29 cellular contexts compared by ENCODE assay signal in the genomic region with DNA sequence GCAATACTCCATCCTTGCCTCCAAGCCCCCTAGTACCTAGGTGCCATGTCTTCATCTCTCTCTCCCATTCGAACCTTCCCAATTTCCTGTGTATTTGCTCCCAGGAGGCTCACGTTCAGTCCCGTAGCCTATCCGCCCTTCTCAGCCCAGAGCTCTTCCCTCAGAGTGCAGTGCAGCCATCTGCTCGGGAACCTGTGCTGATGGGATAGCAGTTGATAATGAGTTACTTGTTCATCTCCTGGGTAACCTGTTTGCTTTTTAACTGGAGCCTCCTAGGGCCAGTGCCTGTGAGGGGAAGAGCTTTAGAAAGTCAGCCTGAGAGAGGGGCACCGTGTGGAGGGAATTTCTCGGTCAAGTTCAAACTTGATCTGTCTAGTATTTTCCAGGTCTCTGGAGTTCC.
"Had no signal": no experiment of that assay in that cellular context is flagged by ENCODE, and none has a peak within 500 bp of the region (broad histone marks: within the 10 kb centered on the region; RNA-seq: fewer than 3 reads in every experiment).

No MANE protein-coding gene starts in this region.

- H3K27me3 Mint-ChIP-seq: memory B cell had no signal

- H3K36me3 Mint-ChIP-seq: natural killer cell; stimulated activated naive B cell treated with anti-CD40 and anti-IgM and Interleukin-4, amounts not matched to agents 10 μg/mL and 1 μg/mL and 100 μg/mL, for 72 hours had no signal

- H3K4me3 ChIP-seq: dorsolateral prefrontal cortex, gastrocnemius medialis, heart right ventricle, lung, right lobe of liver, thoracic aorta, tibial nerve, upper lobe of left lung, vagina had no signal

- H3K4me1 ChIP-seq: gastrocnemius medialis, heart right ventricle, parathyroid adenoma, right lobe of liver, tibial nerve, vagina had no signal

- H3K27ac Mint-ChIP-seq: endodermal cell; memory B cell; natural killer cell; progenitor cell of endocrine pancreas; stimulated activated naive B cell treated with anti-CD40 and anti-IgM and Interleukin-4, amounts not matched to agents 10 μg/mL and 1 μg/mL and 100 μg/mL, for 72 hours; stimulated activated naive CD8-positive, alpha-beta T cell treated with anti-CD3 and anti-CD28 coated beads, Interleukin-15, Interleukin-2, amounts not matched to agents 100 ng/mL and 50 ng/mL, for 24 hours had no signal

- H3K9me3 ChIP-seq: gastrocnemius medialis, heart right ventricle, right lobe of liver, thoracic aorta, tibial nerve, upper lobe of left lung, vagina had no signal

- H3K79me2 ChIP-seq: parathyroid adenoma had no signal

- H3K4me3 Mint-ChIP-seq: endodermal cell; memory B cell; natural killer cell; stimulated activated naive B cell treated with anti-CD40 and anti-IgM and Interleukin-4, amounts not matched to agents 10 μg/mL and 1 μg/mL and 100 μg/mL, for 72 hours; stimulated activated naive CD8-positive, alpha-beta T cell treated with anti-CD3 and anti-CD28 coated beads, Interleukin-15, Interleukin-2, amounts not matched to agents 100 ng/mL and 50 ng/mL, for 24 hours had no signal

- H3K9ac ChIP-seq: parathyroid adenoma had no signal

- H3K36me3 ChIP-seq: gastrocnemius medialis, heart right ventricle, right lobe of liver, thoracic aorta, tibial nerve, upper lobe of left lung, vagina had no signal

- H3K27ac ChIP-seq: dorsolateral prefrontal cortex, epithelial cell of prostate, gastrocnemius medialis, heart right ventricle, parathyroid adenoma, right lobe of liver, thoracic aorta, tibial nerve, vagina had no signal

- H2AFZ ChIP-seq: parathyroid adenoma had no signal

- H3K4me1 Mint-ChIP-seq: memory B cell; natural killer cell; stimulated activated naive B cell treated with anti-CD40 and anti-IgM and Interleukin-4, amounts not matched to agents 10 μg/mL and 1 μg/mL and 100 μg/mL, for 72 hours had no signal

- H3K9me3 Mint-ChIP-seq: endodermal cell; memory B cell; natural killer cell; stimulated activated naive B cell treated with anti-CD40 and anti-IgM and Interleukin-4, amounts not matched to agents 10 μg/mL and 1 μg/mL and 100 μg/mL, for 72 hours; stimulated activated naive CD8-positive, alpha-beta T cell treated with anti-CD3 and anti-CD28 coated beads, Interleukin-15, Interleukin-2, amounts not matched to agents 100 ng/mL and 50 ng/mL, for 24 hours had no signal

- H3K27me3 ChIP-seq: right lobe of liver, tibial nerve, upper lobe of left lung, vagina had no signal

- DNase-seq: dorsolateral prefrontal cortex; effector CD4-positive, alpha-beta T cell; endodermal cell; foreskin fibroblast; gastrocnemius medialis; heart right ventricle; hippocampal formation; islet precursor cell; kidney glomerular epithelial cell; left colon; left ventricle myocardium superior; natural killer cell; occipital lobe; right lobe of liver; small intestine; stimulated activated CD4-positive, alpha-beta T cell treated with anti-CD3 and anti-CD28 coated beads, Interleukin-15, amount 100 ng/mL, for 24 hours; stimulated activated CD4-positive, alpha-beta T cell treated with anti-CD3 and anti-CD28 coated beads, Interleukin-2, amount 100 ng/mL, for 48 hours; stimulated activated naive B cell treated with anti-CD40 and anti-IgM and Interleukin-4, amounts not matched to agents 10 μg/mL and 1 μg/mL and 100 μg/mL, for 72 hours had no signal

- FAIRE-seq: small intestine had no signal

- ATAC-seq: esophagus mucosa; gastrocnemius medialis; heart right ventricle; left colon; left ventricle myocardium superior; natural killer cell; right lobe of liver; stimulated activated naive B cell treated with anti-CD40 and anti-IgM and Interleukin-4, amounts not matched to agents 10 μg/mL and 1 μg/mL and 100 μg/mL, for 72 hours had no signal
